In genomic region chr11:63670738-63671321, GRCh38 we compare ENCODE assay signal across 8 cellular contexts. TPM values are rescaled to one million over a fixed set of nuclear protein-coding genes. Genes with fewer than 3 reads are reported as not detected.
DNase-seq lines count a peak whose midpoint lies in the region; ATAC-seq and TF ChIP-seq lines count a peak whose summit lies in the region.

No MANE protein-coding gene starts in this region.

- peak overlapping the region; percentile 21 for H2AFZ ChIP-seq in neural cell (ENCODE audit: low read depth, low read length)

- no peaks in the 10 kb centered on the region for H4K20me1 ChIP-seq in neural cell (ENCODE audit: insufficient read depth)

- H3K4me3 ChIP-seq in AG10803 (ENCODE audit: low read length) (peak overlapping the region; percentile 81), neural cell (ENCODE audit: low read length) (peak overlapping the region; percentile 69), vagina (peak overlapping the region; percentile 65 to 70)

- no peaks in the 10 kb centered on the region for H3K36me3 ChIP-seq in neural cell (ENCODE audit: insufficient read depth, low read length)
- H3K36me3 ChIP-seq in vagina: no peaks in the 10 kb centered on the region

- TF ChIP-seq EP300 in neural cell (conservative IDR thresholded peaks at IDR 0.05; ENCODE audit: poor library complexity, severe bottlenecking): no peak

- peak; percentile 41 for ATAC-seq in GM18502 (IDR thresholded peaks at IDR 0.05; ENCODE audit: poor library complexity, unreplicated experiment)
- peak; percentile 23 for ATAC-seq in HG03039 (IDR thresholded peaks at IDR 0.05; ENCODE audit: unreplicated experiment)
- ATAC-seq in foreskin keratinocyte: peak; percentile 0

- H3K9me3 ChIP-seq in neural cell (ENCODE audit: low read length) (no peaks in the 10 kb centered on the region), vagina (no peaks in the 10 kb centered on the region)

- TF ChIP-seq CTCF in AG10803 (conservative IDR thresholded peaks at IDR 0.05; ENCODE audit: low read length) (peak; percentile 39), foreskin keratinocyte (conservative IDR thresholded peaks at IDR 0.05) (peak; percentile 63), neural cell (IDR thresholded peaks at IDR 0.05; ENCODE audit: poor library complexity, severe bottlenecking) (no peak), vagina (IDR thresholded peaks at IDR 0.05) (no peak)

- H3F3A ChIP-seq in neural cell (ENCODE audit: insufficient read depth, low read length, poor library complexity, severe bottlenecking): no peaks in the 10 kb centered on the region

- no peak for TF ChIP-seq POLR2A in vagina (IDR thresholded peaks at IDR 0.05)

- H3K27ac ChIP-seq in foreskin keratinocyte (peak overlapping the region; percentile 56), neural cell (ENCODE audit: low read length) (no peak overlapping the region), vagina (peak overlapping the region; percentile 96)

- H3K9me2 ChIP-seq in neural cell (ENCODE audit: insufficient read depth, low read length): no peaks in the 10 kb centered on the region

- TF ChIP-seq RAD21 in neural cell (conservative IDR thresholded peaks at IDR 0.05): no peak

- peak overlapping the region; percentile 45 for H3K9ac ChIP-seq in neural cell (ENCODE audit: low read length)

- no peak for DNase-seq in AG10803 (ENCODE audit: low read depth)
- peak; percentile 37 for DNase-seq in NCI-H774 (lab: John Stamatoyannopoulos, UW)
- peak; percentile 82 for DNase-seq in activated effector memory CD4-positive, alpha-beta T cell treated with anti-CD3 and anti-CD28 coated beads, Interleukin-2, amount 50 U/mL, for 16 hours
- peak in 1 of 2 donors; percentile 43 for DNase-seq in foreskin keratinocyte
- no peak for DNase-seq in vagina (ENCODE audit: extremely low spot score in 2 of 2)

- H3K27me3 ChIP-seq in foreskin keratinocyte: no peaks in the 10 kb centered on the region
- peaks cover 22% of the 10 kb centered on the region for H3K27me3 ChIP-seq in neural cell (ENCODE audit: insufficient read depth, low read depth, low read length)
- no peaks in the 10 kb centered on the region for H3K27me3 ChIP-seq in vagina

- H3K79me2 ChIP-seq in neural cell (replicated peaks; ENCODE audit: insufficient read depth, low read length): no peaks in the 10 kb centered on the region

- intact Hi-C loops in vagina (cut with DNase I): no loop called here

- H3K4me1 ChIP-seq in foreskin keratinocyte (peaks cover 33% of the 10 kb centered on the region), vagina (peaks cover 50% of the 10 kb centered on the region)

- peak overlapping the region; percentile 3 for H3K4me2 ChIP-seq in neural cell (ENCODE audit: low read length)

TF ChIP-seq in neural cell, 6 proteins besides CTCF, POLR2A, EP300 and RAD21:
- TF ChIP-seq MXI1 (conservative IDR thresholded peaks at IDR 0.05; ENCODE audit: poor library complexity, severe bottlenecking): no peak
- no peak for TF ChIP-seq POLR2AphosphoS5 (IDR thresholded peaks at IDR 0.05)
- TF ChIP-seq, protein P1, sequence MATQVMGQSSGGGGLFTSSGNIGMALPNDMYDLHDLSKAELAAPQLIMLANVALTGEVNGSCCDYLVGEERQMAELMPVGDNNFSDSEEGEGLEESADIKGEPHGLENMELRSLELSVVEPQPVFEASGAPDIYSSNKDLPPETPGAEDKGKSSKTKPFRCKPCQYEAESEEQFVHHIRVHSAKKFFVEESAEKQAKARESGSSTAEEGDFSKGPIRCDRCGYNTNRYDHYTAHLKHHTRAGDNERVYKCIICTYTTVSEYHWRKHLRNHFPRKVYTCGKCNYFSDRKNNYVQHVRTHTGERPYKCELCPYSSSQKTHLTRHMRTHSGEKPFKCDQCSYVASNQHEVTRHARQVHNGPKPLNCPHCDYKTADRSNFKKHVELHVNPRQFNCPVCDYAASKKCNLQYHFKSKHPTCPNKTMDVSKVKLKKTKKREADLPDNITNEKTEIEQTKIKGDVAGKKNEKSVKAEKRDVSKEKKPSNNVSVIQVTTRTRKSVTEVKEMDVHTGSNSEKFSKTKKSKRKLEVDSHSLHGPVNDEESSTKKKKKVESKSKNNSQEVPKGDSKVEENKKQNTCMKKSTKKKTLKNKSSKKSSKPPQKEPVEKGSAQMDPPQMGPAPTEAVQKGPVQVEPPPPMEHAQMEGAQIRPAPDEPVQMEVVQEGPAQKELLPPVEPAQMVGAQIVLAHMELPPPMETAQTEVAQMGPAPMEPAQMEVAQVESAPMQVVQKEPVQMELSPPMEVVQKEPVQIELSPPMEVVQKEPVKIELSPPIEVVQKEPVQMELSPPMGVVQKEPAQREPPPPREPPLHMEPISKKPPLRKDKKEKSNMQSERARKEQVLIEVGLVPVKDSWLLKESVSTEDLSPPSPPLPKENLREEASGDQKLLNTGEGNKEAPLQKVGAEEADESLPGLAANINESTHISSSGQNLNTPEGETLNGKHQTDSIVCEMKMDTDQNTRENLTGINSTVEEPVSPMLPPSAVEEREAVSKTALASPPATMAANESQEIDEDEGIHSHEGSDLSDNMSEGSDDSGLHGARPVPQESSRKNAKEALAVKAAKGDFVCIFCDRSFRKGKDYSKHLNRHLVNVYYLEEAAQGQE (IDR thresholded peaks at IDR 0.05; ENCODE audit: borderline replicate concordance): no peak
- no peak for TF ChIP-seq SMC3 (conservative IDR thresholded peaks at IDR 0.05; ENCODE audit: poor library complexity)
- no peak for TF ChIP-seq EZH2 (IDR thresholded peaks at IDR 0.05; ENCODE audit: borderline replicate concordance, insufficient read depth, low read length, poor library complexity, severe bottlenecking)
- no peak for TF ChIP-seq TAF1 (IDR thresholded peaks at IDR 0.05; ENCODE audit: low read depth)

RNA-seq across cellular contexts. Expression of gene ATL3, which starts 0.3 kb away (rescaled TPM):
- total RNA-seq in foreskin keratinocyte (43.0 and 50.4 TPM in 2 replicates), vagina (72.2 TPM)
- polyA plus RNA-seq in foreskin keratinocyte (20.4 and 20.8 TPM in 2 replicates), neural cell (2.4 and 4.0 TPM in 2 replicates)
- 3.9 and 6.3 TPM in 2 replicates for polyA minus RNA-seq in neural cell

RNA-seq across cellular contexts. Expression of gene RTN3, which starts 10.5 kb away (rescaled TPM):
- total RNA-seq in foreskin keratinocyte: 56.5 and 57.1 TPM in 2 replicates
- 39.0 and 43.5 TPM in 2 replicates for polyA plus RNA-seq in foreskin keratinocyte
- 270 and 283 TPM in 2 replicates for polyA plus RNA-seq in neural cell
- polyA minus RNA-seq in neural cell: 267 and 343 TPM in 2 replicates
- 75.1 TPM for total RNA-seq in vagina

RNA-seq across cellular contexts. Expression of gene PLAAT3, which starts 56.6 kb away (rescaled TPM):
- total RNA-seq in foreskin keratinocyte (0.14 and 0.58 TPM in 2 replicates), vagina (17.2 TPM)
- polyA plus RNA-seq in foreskin keratinocyte (0.26 and 0.74 TPM in 2 replicates), neural cell (not detected in 2 replicates)
- polyA minus RNA-seq in neural cell: not detected in 2 replicates

Comparison
In these comparisons a context has a peak if more than half of its experiments do, and no peak if none do; other contexts are left out.
1. DNase-seq: peak in NCI-H774 (single experiment) and activated effector memory CD4-positive, alpha-beta T cell treated with anti-CD3 and anti-CD28 coated beads, Interleukin-2, amount 50 U/mL, for 16 hours (single experiment); none in AG10803 (single experiment) and vagina (0 of 2).
2. CTCF ChIP-seq: peak in AG10803 (single experiment) and foreskin keratinocyte (single experiment); none in neural cell (single experiment) and vagina (0 of 3).
3. RNA of gene PLAAT3, which starts 56.6 kb away (total RNA-seq): 17.2 TPM in vagina (single experiment); 0.14 to 0.58 TPM in foreskin keratinocyte; every median in the first group is over 10 times any median in the second.
4. Peak in every context shown above with its lines, with median percentiles within 50 percentile points of each other: H3K4me3 ChIP-seq and ATAC-seq.